In genomic region chr12:98587084-98587483, GRCh38 we compare ENCODE assay signal across 32 cellular contexts. TPM values are rescaled to one million over a fixed set of nuclear protein-coding genes. Genes with fewer than 3 reads are reported as not detected.
DNase-seq lines count a peak whose midpoint lies in the region; ATAC-seq and TF ChIP-seq lines count a peak whose summit lies in the region.
"Had no signal": no experiment of that assay in that cellular context is flagged by ENCODE, and none has a peak within 500 bp of the region (broad histone marks: within the 10 kb centered on the region; RNA-seq: fewer than 3 reads in every experiment).

No MANE protein-coding gene starts in this region.

- H3K27me3 Mint-ChIP-seq in endodermal cell (ENCODE audit: insufficient read depth), result no peaks in the 10 kb centered on the region
- no peaks in the 10 kb centered on the region for H3K27me3 Mint-ChIP-seq in activated naive CD4-positive, alpha-beta T cell treated with anti-CD3 and anti-CD28 coated beads for 36 hours (ENCODE audit: low read depth)
- H3K27me3 Mint-ChIP-seq: activated CD4-positive, alpha-beta memory T cell treated with anti-CD3 and anti-CD28 coated beads for 36 hours; activated naive CD4-positive, alpha-beta T cell treated with anti-CD3 and anti-CD28 coated beads, Interleukin-2, amount 50 U/mL, for 24 hours; memory B cell; stimulated activated memory B cell treated with anti-CD40 and anti-IgM and Interleukin-4, amounts not matched to agents 10 μg/mL and 1 μg/mL and 100 μg/mL, for 72 hours had no signal

- H3K4me1 Mint-ChIP-seq in endodermal cell, result no peaks in the 10 kb centered on the region
- no peaks in the 10 kb centered on the region for H3K4me1 Mint-ChIP-seq in activated naive CD4-positive, alpha-beta T cell treated with anti-CD3 and anti-CD28 coated beads for 36 hours (ENCODE audit: low read depth)
- H3K4me1 Mint-ChIP-seq: memory B cell; neural crest cell; stimulated activated memory B cell treated with anti-CD40 and anti-IgM and Interleukin-4, amounts not matched to agents 10 μg/mL and 1 μg/mL and 100 μg/mL, for 72 hours had no signal

- no peak overlapping the region for H3K27ac Mint-ChIP-seq in endodermal cell
- H3K27ac Mint-ChIP-seq in activated naive CD4-positive, alpha-beta T cell treated with anti-CD3 and anti-CD28 coated beads for 36 hours, result no peak overlapping the region
- H3K27ac Mint-ChIP-seq: activated CD4-positive, alpha-beta memory T cell treated with anti-CD3 and anti-CD28 coated beads for 36 hours; activated naive CD4-positive, alpha-beta T cell treated with anti-CD3 and anti-CD28 coated beads, Interleukin-2, amount 50 U/mL, for 24 hours; activated T-helper 1 cell treated with anti-CD3 and anti-CD28 coated beads, Interleukin-12 subunit alpha, Interleukin-12 subunit beta, Interleukin-2, Interleukin-4 antibody, amounts not matched to agents 30 ng/mL and 10 ng/mL and 1 ng/mL, durations not matched to agents 14 hours and 24 hours and 36 hours; immature natural killer cell; memory B cell; stimulated activated memory B cell treated with anti-CD40 and anti-IgM and Interleukin-4, amounts not matched to agents 10 μg/mL and 1 μg/mL and 100 μg/mL, for 72 hours had no signal

- H3K36me3 ChIP-seq in endodermal cell (ENCODE audit: control insufficient read depth, insufficient read depth, low read length), result no peaks in the 10 kb centered on the region
- H3K36me3 ChIP-seq: cardiac muscle cell, sigmoid colon, SJCRH30, upper lobe of left lung had no signal

- no peak overlapping the region for H3K4me3 ChIP-seq in endodermal cell (ENCODE audit: low read length)
- H3K4me3 ChIP-seq: cardiac muscle cell, GM12878, sigmoid colon, SJCRH30, upper lobe of left lung had no signal

- 96 to 97% methylated on average over 5 of the region's 5 CpGs for WGBS in endodermal cell (ENCODE audit: insufficient coverage in 1 of 2, insufficient read length in 1 of 2), 2 experiments

- no peak overlapping the region for H3K9ac ChIP-seq in endodermal cell (ENCODE audit: extremely low read depth, low read length, poor library complexity, severe bottlenecking)

- H3K27me3 ChIP-seq in endodermal cell (ENCODE audit: control insufficient read depth, insufficient read depth, low read length, poor library complexity, severe bottlenecking), result no peaks in the 10 kb centered on the region
- H3K27me3 ChIP-seq: cardiac muscle cell, sigmoid colon, SJCRH30, upper lobe of left lung had no signal

- H3K9me3 Mint-ChIP-seq in endodermal cell, result no peaks in the 10 kb centered on the region
- H3K9me3 Mint-ChIP-seq in activated naive CD4-positive, alpha-beta T cell treated with anti-CD3 and anti-CD28 coated beads for 36 hours, result no peaks in the 10 kb centered on the region
- H3K9me3 Mint-ChIP-seq: activated CD4-positive, alpha-beta memory T cell treated with anti-CD3 and anti-CD28 coated beads for 36 hours; activated naive CD4-positive, alpha-beta T cell treated with anti-CD3 and anti-CD28 coated beads, Interleukin-2, amount 50 U/mL, for 24 hours; activated T-helper 1 cell treated with anti-CD3 and anti-CD28 coated beads, Interleukin-12 subunit alpha, Interleukin-12 subunit beta, Interleukin-2, Interleukin-4 antibody, amounts not matched to agents 30 ng/mL and 10 ng/mL and 1 ng/mL, durations not matched to agents 14 hours and 24 hours and 36 hours; immature natural killer cell; memory B cell; neural crest cell; stimulated activated memory B cell treated with anti-CD40 and anti-IgM and Interleukin-4, amounts not matched to agents 10 μg/mL and 1 μg/mL and 100 μg/mL, for 72 hours had no signal

- H3K36me3 Mint-ChIP-seq in endodermal cell (ENCODE audit: low read depth), result no peaks in the 10 kb centered on the region
- no peaks in the 10 kb centered on the region for H3K36me3 Mint-ChIP-seq in activated naive CD4-positive, alpha-beta T cell treated with anti-CD3 and anti-CD28 coated beads for 36 hours (ENCODE audit: low read depth)
- H3K36me3 Mint-ChIP-seq: activated CD4-positive, alpha-beta memory T cell treated with anti-CD3 and anti-CD28 coated beads for 36 hours; activated naive CD4-positive, alpha-beta T cell treated with anti-CD3 and anti-CD28 coated beads, Interleukin-2, amount 50 U/mL, for 24 hours; immature natural killer cell; memory B cell; stimulated activated memory B cell treated with anti-CD40 and anti-IgM and Interleukin-4, amounts not matched to agents 10 μg/mL and 1 μg/mL and 100 μg/mL, for 72 hours had no signal

- no peak for TF ChIP-seq CTCF in endodermal cell (conservative IDR thresholded peaks at IDR 0.05)

- no peak overlapping the region for H3K4me3 Mint-ChIP-seq in endodermal cell
- no peak overlapping the region for H3K4me3 Mint-ChIP-seq in activated naive CD4-positive, alpha-beta T cell treated with anti-CD3 and anti-CD28 coated beads for 36 hours
- H3K4me3 Mint-ChIP-seq: activated CD4-positive, alpha-beta memory T cell treated with anti-CD3 and anti-CD28 coated beads for 36 hours; activated naive CD4-positive, alpha-beta T cell treated with anti-CD3 and anti-CD28 coated beads, Interleukin-2, amount 50 U/mL, for 24 hours; activated T-helper 1 cell treated with anti-CD3 and anti-CD28 coated beads, Interleukin-12 subunit alpha, Interleukin-12 subunit beta, Interleukin-2, Interleukin-4 antibody, amounts not matched to agents 30 ng/mL and 10 ng/mL and 1 ng/mL, durations not matched to agents 14 hours and 24 hours and 36 hours; immature natural killer cell; memory B cell; neural crest cell; stimulated activated memory B cell treated with anti-CD40 and anti-IgM and Interleukin-4, amounts not matched to agents 10 μg/mL and 1 μg/mL and 100 μg/mL, for 72 hours had no signal

- no peak overlapping the region for H3K27ac ChIP-seq in endodermal cell (ENCODE audit: low read depth, low read length)
- H3K27ac ChIP-seq: cardiac muscle cell, sigmoid colon, SJCRH30, upper lobe of left lung had no signal

- no peak for ATAC-seq in HG02588 (IDR thresholded peaks at IDR 0.05; ENCODE audit: unreplicated experiment)
- ATAC-seq: activated CD4-positive, CD25-positive, alpha-beta regulatory T cell treated with anti-CD3 and anti-CD28 coated beads, Interleukin-2, amount 50 U/mL, for 24 hours; GM12878; HCT116; left lobe of liver; stimulated activated memory B cell treated with anti-CD40 and anti-IgM and Interleukin-4, amounts not matched to agents 10 μg/mL and 1 μg/mL and 100 μg/mL, for 72 hours had no signal

- intact Hi-C loops in activated naive CD4-positive, alpha-beta T cell treated with anti-CD3 and anti-CD28 coated beads for 36 hours (cut with micrococcal nuclease), result no loop called here

- no peaks in the 10 kb centered on the region for H3K4me1 ChIP-seq in endodermal cell (ENCODE audit: control insufficient read depth, insufficient read depth, low read length)
- H3K4me1 ChIP-seq: sigmoid colon, SJCRH30, upper lobe of left lung had no signal

- CTCF ChIA-PET in activated naive CD4-positive, alpha-beta T cell treated with anti-CD3 and anti-CD28 coated beads for 36 hours (lab: Charles Lee), result interaction anchor here (1.3 kb wide), 1 partner anchor 40 kb away, joined by 3 read pairs; no protein-coding TSS in a partner anchor

- DNase-seq in DMS79 treated with DMSO at 0.1 percent for 48 hours (lab: John Stamatoyannopoulos, UW), result peak; percentile 77
- DNase-seq in NCI-H146 treated with DMSO at 0.1 percent for 48 hours (lab: John Stamatoyannopoulos, UW; ENCODE audit: unreplicated experiment), result peak; percentile 69
- peak; percentile 57 to 66 for DNase-seq in NCI-H526 (lab: John Stamatoyannopoulos, UW)
- DNase-seq in endodermal cell, result peak; percentile 36
- DNase-seq in SW480 (ENCODE audit: low spot score), result no peak
- no peak for DNase-seq in activated naive CD4-positive, alpha-beta T cell treated with anti-CD3 and anti-CD28 coated beads for 36 hours
- DNase-seq: activated CD4-positive, alpha-beta memory T cell treated with anti-CD3 and anti-CD28 coated beads for 36 hours; activated CD8-positive, alpha-beta memory T cell treated with anti-CD3 and anti-CD28 coated beads, Interleukin-2, amount 50 U/mL, for 4 hours; aorta; C1 segment of cervical spinal cord; Caco-2; hypothalamus; immature natural killer cell; KBM-7; NCI-H1694; NCI-H446; sigmoid colon; SJCRH30; stimulated activated CD4-positive, alpha-beta T cell treated with anti-CD3 and anti-CD28 coated beads, Interleukin-4, amount 100 ng/mL, for 4 hours; substantia nigra; upper lobe of left lung had no signal

- H3K9me3 ChIP-seq in endodermal cell (ENCODE audit: control insufficient read depth, low read length), result no peaks in the 10 kb centered on the region
- H3K9me3 ChIP-seq: Caco-2, sigmoid colon, SJCRH30, upper lobe of left lung had no signal

RNA-seq across cellular contexts. Expression of gene SLC25A3, which starts 6.4 kb away (rescaled TPM):
- total RNA-seq in endodermal cell, result 100 to 1,000 TPM; 522 to 531 TPM
- polyA plus RNA-seq in endodermal cell (2013, experiment 1 of 2), result 694 TPM
- polyA plus RNA-seq in endodermal cell (2013, experiment 2 of 2), result 600 TPM
- 100 to 1,000 TPM; 714 to 732 TPM for total RNA-seq in activated naive CD4-positive, alpha-beta T cell treated with anti-CD3 and anti-CD28 coated beads for 36 hours

RNA-seq across cellular contexts. Expression of gene IKBIP, which starts 57.5 kb away (rescaled TPM):
- 10 to 100 TPM; 10.6 to 16.3 TPM for total RNA-seq in endodermal cell
- polyA plus RNA-seq in endodermal cell (2013, experiment 1 of 2), result 24.7 TPM
- 30.5 TPM for polyA plus RNA-seq in endodermal cell (2013, experiment 2 of 2)
- total RNA-seq in activated naive CD4-positive, alpha-beta T cell treated with anti-CD3 and anti-CD28 coated beads for 36 hours, result 10 to 100 TPM; 14.5 to 16.8 TPM

RNA-seq across cellular contexts. Expression of gene APAF1, which starts 58.0 kb away (rescaled TPM):
- total RNA-seq in endodermal cell, result 10 to 100 TPM; 23.8 to 32.4 TPM
- 20.6 TPM for polyA plus RNA-seq in endodermal cell (2013, experiment 1 of 2)
- 20.0 TPM for polyA plus RNA-seq in endodermal cell (2013, experiment 2 of 2)
- total RNA-seq in activated naive CD4-positive, alpha-beta T cell treated with anti-CD3 and anti-CD28 coated beads for 36 hours, result 10 to 100 TPM; 13.6 to 14.5 TPM

Comparison
In these comparisons a context has a peak if more than half of its experiments do, and no peak if none do; other contexts are left out.
1. DNase-seq: peak in DMS79 treated with DMSO at 0.1 percent for 48 hours (single experiment), NCI-H146 treated with DMSO at 0.1 percent for 48 hours (single experiment), NCI-H526 (2 of 2) and endodermal cell (single experiment); none in SW480 (single experiment) and activated naive CD4-positive, alpha-beta T cell treated with anti-CD3 and anti-CD28 coated beads for 36 hours (single experiment).